Comparison of ENCODE assay signal across 13 cellular contexts in genomic region chr3:175121225-175121624, GRCh38.
DNase-seq lines count a peak whose midpoint lies in the region; ATAC-seq and TF ChIP-seq lines count a peak whose summit lies in the region.
"Had no signal": no experiment of that assay in that cellular context is flagged by ENCODE, and none has a peak within 500 bp of the region (broad histone marks: within the 10 kb centered on the region; RNA-seq: fewer than 3 reads in every experiment).

No MANE protein-coding gene starts in this region.

- no peaks in the 10 kb centered on the region for H3K9me2 ChIP-seq in SU-DHL-6 (replicated peaks; ENCODE audit: insufficient read depth, low read length)

- H4K20me1 ChIP-seq in SU-DHL-6 (ENCODE audit: low read depth, low read length): no peaks in the 10 kb centered on the region

- no peak overlapping the region for H2AFZ ChIP-seq in SU-DHL-6 (ENCODE audit: low read depth, low read length, severe bottlenecking)

- no peaks in the 10 kb centered on the region for H3F3A ChIP-seq in SU-DHL-6 (ENCODE audit: insufficient read depth)

- H3K27ac ChIP-seq in SU-DHL-6 (ENCODE audit: low read depth, low read length): no peak overlapping the region
- H3K27ac ChIP-seq: dorsolateral prefrontal cortex, sigmoid colon had no signal

- H3K27me3 ChIP-seq in SU-DHL-6 (ENCODE audit: low read length): no peaks in the 10 kb centered on the region
- H3K27me3 ChIP-seq: dorsolateral prefrontal cortex, sigmoid colon had no signal

- no peak for ATAC-seq in activated CD4-positive, CD25-positive, alpha-beta regulatory T cell treated with anti-CD3 and anti-CD28 coated beads, Interleukin-2, amount 50 U/mL, for 24 hours
- ATAC-seq in HG03432 (IDR thresholded peaks at IDR 0.05; ENCODE audit: unreplicated experiment): no peak
- ATAC-seq: T-helper 17 cell had no signal

- no peak overlapping the region for H3K9ac ChIP-seq in SU-DHL-6 (ENCODE audit: low read length)

- no peaks in the 10 kb centered on the region for H3K79me2 ChIP-seq in SU-DHL-6 (ENCODE audit: insufficient read depth, low read length)

- TF ChIP-seq CTCF in AG09319 (IDR thresholded peaks at IDR 0.05; ENCODE audit: low read depth, low read length) (peak; percentile 20), GM12875 (IDR thresholded peaks at IDR 0.05; ENCODE audit: borderline replicate concordance, insufficient read depth, low read depth, low read length) (peak; percentile 21; the same call in 1 of the 2 replicates), SU-DHL-6 (IDR thresholded peaks at IDR 0.05; ENCODE audit: insufficient read depth, low read length, poor library complexity, severe bottlenecking) (peak; percentile 23)

- DNase-seq in AG09319 (ENCODE audit: extremely low read depth, low read depth): no peak
- DNase-seq in iPS-NIHi11 (ENCODE audit: low spot score): peak; percentile 37
- DNase-seq in NCI-H187 treated with DMSO at 0.1 percent for 48 hours (lab: John Stamatoyannopoulos, UW): no peak
- no peak for DNase-seq in cerebellum (ENCODE audit: low spot score)
- DNase-seq: dorsolateral prefrontal cortex, GF-D8, NCI-H1417 treated with DMSO at 0.1 percent for 48 hours, sigmoid colon, T-helper 17 cell had no signal

- no peaks in the 10 kb centered on the region for H3K36me3 ChIP-seq in SU-DHL-6 (ENCODE audit: low read length)
- H3K36me3 ChIP-seq: sigmoid colon had no signal

- H3K9me3 ChIP-seq in SU-DHL-6 (ENCODE audit: insufficient read depth, low read length): no peaks in the 10 kb centered on the region

- no peak overlapping the region for H3K4me2 ChIP-seq in SU-DHL-6 (ENCODE audit: low read depth, low read length, poor library complexity, severe bottlenecking)

- H3K4me3 ChIP-seq in GM12875 (ENCODE audit: low read depth, low read length) (no peak overlapping the region), SU-DHL-6 (ENCODE audit: insufficient read depth, low read length, poor library complexity, severe bottlenecking) (no peak overlapping the region)
- H3K4me3 ChIP-seq: dorsolateral prefrontal cortex, sigmoid colon had no signal
